Comparison of ENCODE assay signal across 8 cellular contexts in genomic region chr2:38115216-38116012, GRCh38. TPM values are rescaled to one million over a fixed set of nuclear protein-coding genes. Genes with fewer than 3 reads are reported as not detected.
DNase-seq lines count a peak whose midpoint lies in the region; ATAC-seq, FAIRE-seq and TF ChIP-seq lines count a peak whose summit lies in the region.

No MANE protein-coding gene starts in this region.

- no peak overlapping the region for H3K23ac ChIP-seq in H1 (ENCODE audit: insufficient read length)

- ATAC-seq in HG03439 (IDR thresholded peaks at IDR 0.05; ENCODE audit: unreplicated experiment), result peak; percentile 74
- ATAC-seq in activated CD8-positive, alpha-beta T cell treated with anti-CD3 and anti-CD28 coated beads for 36 hours, result peak; percentile 86
- no peak for ATAC-seq in HG03565 (IDR thresholded peaks at IDR 0.05; ENCODE audit: unreplicated experiment)

- H3K36me3 ChIP-seq in H1 (ENCODE audit: control insufficient read depth in 2 of 4, insufficient read depth in 4 of 4, low read length in 3 of 4), result no peaks in the 10 kb centered on the region

- H3K4ac ChIP-seq in H1 (replicated peaks; ENCODE audit: insufficient read length, low read depth, low read length), result no peak overlapping the region

- H3K56ac ChIP-seq in H1 (replicated peaks; ENCODE audit: insufficient read length, low read depth, low read length), result no peak overlapping the region

- H2BK12ac ChIP-seq in H1 (ENCODE audit: low read depth, low read length), result no peak overlapping the region

- H3K9ac ChIP-seq in H1 (replicated peaks in 1 of 4; ENCODE audit: extremely low read depth in 1 of 4, low read depth in 3 of 4, low read length in 3 of 4), result no peak overlapping the region

- no peak overlapping the region for H3K27ac Mint-ChIP-seq in activated CD8-positive, alpha-beta T cell treated with anti-CD3 and anti-CD28 coated beads for 36 hours

- peak; percentile 74 for FAIRE-seq in H1 (lab: Jason Lieb, UNC)

- peaks cover 31% of the 10 kb centered on the region for H3K27me3 Mint-ChIP-seq in activated CD8-positive, alpha-beta T cell treated with anti-CD3 and anti-CD28 coated beads for 36 hours

- no peak overlapping the region for H2BK5ac ChIP-seq in H1 (ENCODE audit: low read depth, low read length)

- H4K91ac ChIP-seq in H1 (replicated peaks; ENCODE audit: insufficient read length, low read length), result no peak overlapping the region

- no peaks in the 10 kb centered on the region for H3K36me3 Mint-ChIP-seq in activated CD8-positive, alpha-beta T cell treated with anti-CD3 and anti-CD28 coated beads for 36 hours (ENCODE audit: low read depth)

- H3K79me1 ChIP-seq in H1 (ENCODE audit: low read depth, low read length), result no peaks in the 10 kb centered on the region; the same call in 1 of the 2 replicates

- H3K27me3 ChIP-seq in H1 (replicated peaks in 1 of 4; ENCODE audit: control insufficient read depth in 3 of 4, extremely low read depth in 1 of 4, insufficient read depth in 3 of 4, low read length in 3 of 4), result no peaks in the 10 kb centered on the region

- H3K4me3 Mint-ChIP-seq in activated CD8-positive, alpha-beta T cell treated with anti-CD3 and anti-CD28 coated beads for 36 hours, result no peak overlapping the region

- no peak overlapping the region for H3K18ac ChIP-seq in H1 (ENCODE audit: extremely low read depth, low read length)

- H3K27ac ChIP-seq in H1 (ENCODE audit: low read depth, low read length), result no peak overlapping the region

- H3K14ac ChIP-seq in H1 (ENCODE audit: insufficient read length), result no peak overlapping the region

- H2BK20ac ChIP-seq in H1 (ENCODE audit: low read length), result no peak overlapping the region

- no peak overlapping the region for H4K5ac ChIP-seq in H1 (ENCODE audit: insufficient read length, low read depth, low read length)

- no peak for TF ChIP-seq POLR2A in H1 (IDR thresholded peaks at IDR 0.05; ENCODE audit: control extremely low read depth in 1 of 2, low read depth in 2 of 2, low read length in 2 of 2)

- H3K4me1 Mint-ChIP-seq in activated CD8-positive, alpha-beta T cell treated with anti-CD3 and anti-CD28 coated beads for 36 hours (ENCODE audit: low read depth), result no peaks in the 10 kb centered on the region

- no peak overlapping the region for H2BK15ac ChIP-seq in H1 (ENCODE audit: low read length)

- H3K4me1 ChIP-seq in H1 (replicated peaks in 1 of 4; ENCODE audit: control insufficient read depth in 3 of 4, insufficient read depth in 4 of 4, low read length in 3 of 4), result no peaks in the 10 kb centered on the region

- no peak for TF ChIP-seq EP300 in H1 (IDR thresholded peaks at IDR 0.05; ENCODE audit: borderline replicate concordance in 1 of 2, low read depth in 2 of 2, low read length in 2 of 2)

- DNase-seq in GF-D8 (lab: John Stamatoyannopoulos, UW) (peak; percentile 2), NCI-H748 treated with DMSO at 0.1 percent for 48 hours (lab: John Stamatoyannopoulos, UW) (peak; percentile 8), H1 (ENCODE audit: low read depth in 1 of 2, low spot score in 2 of 2) (peak; percentile 54 to 98), myocyte (ENCODE audit: low read depth) (peak; percentile 86)
- DNase-seq in activated CD8-positive, alpha-beta T cell treated with anti-CD3 and anti-CD28 coated beads for 36 hours, result peak; percentile 89
- DNase-seq in stimulated activated naive CD4-positive, alpha-beta T cell treated with Interleukin-2 at 50 U/mL for 16 hours (lab: John Stamatoyannopoulos, UW), result peak; percentile 53

- H4K8ac ChIP-seq in H1 (ENCODE audit: extremely low read depth, insufficient read depth, low read length), result no peak overlapping the region

- POLR2A ChIA-PET in activated CD8-positive, alpha-beta T cell treated with anti-CD3 and anti-CD28 coated beads for 36 hours (lab: Charles Lee), result no interaction called here
- POLR2A ChIA-PET in H1 (lab: Charles Lee; ENCODE audit: partially characterized antibody), result interaction anchor here (2.5 kb wide), 1 partner anchor 39 kb away, joined by 6 read pairs; the partner anchor contains the start of gene CYP1B1

- intact Hi-C loops in activated CD8-positive, alpha-beta T cell treated with anti-CD3 and anti-CD28 coated beads for 36 hours (cut with micrococcal nuclease), result loop anchor here (5.0 kb wide), 1 partner anchor 133 kb away; no protein-coding TSS in a partner anchor

- no peaks in the 10 kb centered on the region for H4K20me1 ChIP-seq in H1 (replicated peaks in 1 of 2; ENCODE audit: control insufficient read depth in 1 of 2, insufficient read depth in 2 of 2, low read length in 2 of 2)

- H3K79me2 ChIP-seq in H1 (ENCODE audit: control insufficient read depth in 1 of 2, insufficient read depth in 2 of 2, low read length in 2 of 2), result no peaks in the 10 kb centered on the region

- H3K4me3 ChIP-seq in H1 (ENCODE audit: extremely low read depth in 1 of 4, insufficient read depth in 2 of 4, low read depth in 3 of 4, low read length in 4 of 4), result no peak overlapping the region

- 43% methylated on average over 8 of the region's 8 CpGs; no CpG with 5 or more reads in 1 of the 2 experiments for WGBS in H1 (ENCODE audit: extremely low coverage in 1 of 2, insufficient coverage in 1 of 2, insufficient read length in 1 of 2, insufficient replicate concordance in 2 of 2, low coverage in 1 of 2, low lambda C conversion rate in 2 of 2, missing lambda C conversion rate in 1 of 2), 2 experiments

- no peaks in the 10 kb centered on the region for H3K23me2 ChIP-seq in H1 (ENCODE audit: low read depth, low read length)

- H3K4me2 ChIP-seq in H1 (ENCODE audit: insufficient read depth in 1 of 2, low read depth in 2 of 2, low read length in 2 of 2), result no peak overlapping the region

- peak; percentile 95 for TF ChIP-seq CTCF in activated CD8-positive, alpha-beta T cell treated with anti-CD3 and anti-CD28 coated beads for 36 hours (IDR thresholded peaks at IDR 0.05)
- TF ChIP-seq CTCF in H1 (IDR thresholded peaks at IDR 0.05; ENCODE audit: control extremely low read depth in 1 of 3, insufficient read depth in 1 of 3, low read depth in 1 of 3, low read length in 3 of 3), result peak; percentile 89 to 99 (median 94)

- no peak overlapping the region for H2BK120ac ChIP-seq in H1 (replicated peaks; ENCODE audit: low read depth, low read length)

- H3K9me3 Mint-ChIP-seq in activated CD8-positive, alpha-beta T cell treated with anti-CD3 and anti-CD28 coated beads for 36 hours, result no peaks in the 10 kb centered on the region

- H2AFZ ChIP-seq in H1 (ENCODE audit: low read length), result no peak overlapping the region

- CTCF ChIA-PET in activated CD8-positive, alpha-beta T cell treated with anti-CD3 and anti-CD28 coated beads for 36 hours (lab: Charles Lee), result interaction anchor here (0.7 to 1.7 kb wide), 33 partner anchors 7 to 393 kb away, joined by 3 to 11 read pairs (median 4); partner anchors contain the start of genes CYP1B1 and RMDN2
- CTCF ChIA-PET in H1 (lab: Charles Lee; ENCODE audit: partially characterized antibody), result interaction anchor here (0.7 to 4.9 kb wide), 43 partner anchors 10 to 505 kb away, joined by 3 to 76 read pairs (median 4); partner anchors contain the start of genes CYP1B1 and RMDN2

- peak; percentile 96 to 98 for TF ChIP-seq RAD21 in H1 (IDR thresholded peaks at IDR 0.05 in 1 of 2, conservative IDR thresholded peaks at IDR 0.05 in 1 of 2; ENCODE audit: low read depth in 2 of 2, low read length in 2 of 2)

- H3K9me3 ChIP-seq in H1 (ENCODE audit: insufficient read depth in 2 of 2, low read depth in 1 of 2, low read length in 1 of 2), result no peaks in the 10 kb centered on the region

- no peak overlapping the region for H2AK5ac ChIP-seq in H1 (ENCODE audit: low read depth, low read length)

TF ChIP-seq in H1, 55 proteins besides CTCF, POLR2A, EP300 and RAD21:
- TF ChIP-seq RBBP5 (IDR thresholded peaks at IDR 0.05; ENCODE audit: borderline replicate concordance, low read depth, low read length) (no peak), KDM5A (IDR thresholded peaks at IDR 0.05; ENCODE audit: low read length) (no peak), SAP30 (IDR thresholded peaks at IDR 0.05; ENCODE audit: insufficient read depth, insufficient replicate concordance, low read length) (no peak), CHD2 (IDR thresholded peaks at IDR 0.05; ENCODE audit: low read length) (no peak), NANOG (IDR thresholded peaks at IDR 0.05; ENCODE audit: insufficient read depth, low read depth, low read length, poor library complexity, severe bottlenecking) (peak; percentile 59), TAF1 (IDR thresholded peaks at IDR 0.05; ENCODE audit: low read depth, low read length) (no peak), YY1 (IDR thresholded peaks at IDR 0.05; ENCODE audit: low read depth, low read length) (peak; percentile 64; the same call in 1 of the 2 replicates), ASH2L (IDR thresholded peaks at IDR 0.05; ENCODE audit: low read length) (no peak), TBP (IDR thresholded peaks at IDR 0.05; ENCODE audit: low read depth, low read length) (no peak), CBX8 (IDR thresholded peaks at IDR 0.05; ENCODE audit: borderline replicate concordance, low read depth, low read length) (no peak), POLR2AphosphoS5 (IDR thresholded peaks at IDR 0.05; ENCODE audit: low read depth, low read length) (no peak), BCL11A (IDR thresholded peaks at IDR 0.05; ENCODE audit: low read depth in 2 of 2, low read length in 2 of 2) (no peak), SP1 (IDR thresholded peaks at IDR 0.05; ENCODE audit: low read depth, low read length) (no peak), TAF7 (optimal IDR thresholded peaks at IDR 0.05; ENCODE audit: borderline replicate concordance, low read depth, low read length) (peak; percentile 28)

RNA-seq across cellular contexts. Expression of gene CYP1B1, which starts 39.5 kb away (rescaled TPM):
- total RNA-seq in activated CD8-positive, alpha-beta T cell treated with anti-CD3 and anti-CD28 coated beads for 36 hours, result 1 to 10 TPM; 2.2 to 3.6 TPM
- 4.7 and 5.7 TPM in 2 replicates for total RNA-seq in H1 (2021; fragmentation: NEBNext Ultra II Directional; extraction: Animal tissue kit (Norgen Biotek cat#: 25700))
- polyA plus RNA-seq in H1 (2011; rRNA removed), result 1.3 and 2.2 TPM in 2 replicates
- polyA plus RNA-seq in H1 (2011; cell fraction: cytosol; rRNA removed), result 1.4 TPM
- polyA plus RNA-seq in H1 (2011; cell fraction: nucleus; rRNA removed), result 3.5 TPM
- 0.71 to 1.0 TPM (median 0.84 TPM) in 4 replicates for polyA plus RNA-seq in H1 (2012, experiment 1 of 2)
- polyA plus RNA-seq in H1 (2012, experiment 2 of 2), result 0.03 TPM
- 3.4 TPM for polyA plus RNA-seq in H1 (2013, experiment 1 of 2)
- 3.0 TPM for polyA plus RNA-seq in H1 (2013, experiment 2 of 2)
- polyA minus RNA-seq in H1 (2011; rRNA and poly(A)+ RNA removed), result 3.4 and 6.8 TPM in 2 replicates
- 1.3 TPM for polyA minus RNA-seq in H1 (2011; cell fraction: cytosol; rRNA and poly(A)+ RNA removed)
- polyA minus RNA-seq in H1 (2011; cell fraction: nucleus; rRNA and poly(A)+ RNA removed), result 4.3 TPM
- total RNA-seq in myocyte, result 14.4 and 18.1 TPM in 2 replicates
- 19.8 TPM for polyA plus RNA-seq in myocyte (2012)

Comparison
In these comparisons a context has a peak if more than half of its experiments do, and no peak if none do; other contexts are left out.
1. DNase-seq: peak in every context shown above with its lines; median percentile 89 in activated CD8-positive, alpha-beta T cell treated with anti-CD3 and anti-CD28 coated beads for 36 hours; 86 in myocyte; 76 in H1; 53 in stimulated activated naive CD4-positive, alpha-beta T cell treated with Interleukin-2 at 50 U/mL for 16 hours; 8 in NCI-H748 treated with DMSO at 0.1 percent for 48 hours; 2 in GF-D8.